In genomic region chr2:54726431-54726830, GRCh38 we compare ENCODE assay signal across 27 cellular contexts.
"Had no signal": no experiment of that assay in that cellular context is flagged by ENCODE, and none has a peak within 500 bp of the region (broad histone marks: within the 10 kb centered on the region; RNA-seq: fewer than 3 reads in every experiment).

No MANE protein-coding gene starts in this region.

- H3K36me3 Mint-ChIP-seq: neural progenitor cell, T-cell, type B pancreatic cell had no signal

- H3K4me3 ChIP-seq: esophagus squamous epithelium, gastrocnemius medialis, neural progenitor cell, thoracic aorta had no signal

- ATAC-seq: activated CD4-positive, CD25-positive, alpha-beta regulatory T cell treated with anti-CD3 and anti-CD28 coated beads, Interleukin-2, amount 50 U/mL, for 24 hours; activated naive CD4-positive, alpha-beta T cell treated with anti-CD3 and anti-CD28 coated beads, Interleukin-2, amount 50 U/mL, for 72 hours; activated T-cell treated with anti-CD3 and anti-CD28 coated beads, Interleukin-2, amount 50 U/mL, for 72 hours; gastrocnemius medialis; left ventricle myocardium superior; sciatic nerve; T-cell had no signal

- H3K9me3 Mint-ChIP-seq: activated CD4-positive, alpha-beta memory T cell treated with anti-CD3 and anti-CD28 coated beads, Interleukin-2, amount 10 ng/mL, durations not matched to agents 7 days and 5 days; activated CD4-positive, alpha-beta T cell treated with anti-CD3 and anti-CD28 coated beads, Interleukin-2, amount 10 ng/mL, durations not matched to agents 24 days and 14 days; activated naive CD4-positive, alpha-beta T cell treated with anti-CD3 and anti-CD28 coated beads, Interleukin-2, amount 50 U/mL, for 72 hours; activated T-cell treated with anti-CD3 and anti-CD28 coated beads, Interleukin-2, amount 50 U/mL, for 72 hours; neural progenitor cell; T-cell; T-helper 2 cell treated with Interferon-gamma antibody and Interleukin-4, amounts not matched to agents 5 μg/mL and 100 μg/mL, for 36 hours; type B pancreatic cell had no signal

- FAIRE-seq: islet of Langerhans, small intestine had no signal

- H3K9me3 ChIP-seq: esophagus squamous epithelium, gastrocnemius medialis, thoracic aorta had no signal

- H3K4me2 ChIP-seq: neural progenitor cell had no signal

- H3K4me3 Mint-ChIP-seq: activated CD4-positive, alpha-beta memory T cell treated with anti-CD3 and anti-CD28 coated beads, Interleukin-2, amount 10 ng/mL, durations not matched to agents 7 days and 5 days; activated CD4-positive, alpha-beta T cell treated with anti-CD3 and anti-CD28 coated beads, Interleukin-2, amount 10 ng/mL, durations not matched to agents 24 days and 14 days had no signal

- H3K4me1 ChIP-seq: neural progenitor cell had no signal

- H3K27ac Mint-ChIP-seq: activated CD4-positive, alpha-beta memory T cell treated with anti-CD3 and anti-CD28 coated beads, Interleukin-2, amount 10 ng/mL, durations not matched to agents 7 days and 5 days; activated CD4-positive, alpha-beta T cell treated with anti-CD3 and anti-CD28 coated beads, Interleukin-2, amount 10 ng/mL, durations not matched to agents 24 days and 14 days; activated naive CD4-positive, alpha-beta T cell treated with anti-CD3 and anti-CD28 coated beads, Interleukin-2, amount 50 U/mL, for 72 hours; activated T-cell treated with anti-CD3 and anti-CD28 coated beads, Interleukin-2, amount 50 U/mL, for 72 hours; neural progenitor cell; T-cell; T-helper 2 cell treated with Interferon-gamma antibody and Interleukin-4, amounts not matched to agents 5 μg/mL and 100 μg/mL, for 36 hours; type B pancreatic cell had no signal

- DNase-seq: activated CD4-positive, alpha-beta memory T cell treated with anti-CD3 and anti-CD28 coated beads, Interleukin-2, amount 10 ng/mL, durations not matched to agents 7 days and 5 days; activated effector memory CD4-positive, alpha-beta T cell treated with anti-CD3 and anti-CD28 coated beads, Interleukin-2, amount 50 U/mL, for 16 hours; activated T-cell treated with anti-CD3 and anti-CD28 coated beads, Interleukin-2, amount 50 U/mL, for 72 hours; aorta; brain microvascular endothelial cell; central memory CD4-positive, alpha-beta T cell; dermis blood vessel endothelial cell; effector memory CD4-positive, alpha-beta T cell; esophagus squamous epithelium; gastrocnemius medialis; hypothalamus; left ventricle myocardium superior; mammary epithelial cell; midbrain; posterior cingulate gyrus; small intestine; stimulated activated CD4-positive, alpha-beta T cell treated with anti-CD3 and anti-CD28 coated beads, Interleukin-4, amount 100 ng/mL, for 1 hour; T-cell had no signal

- H3K27ac ChIP-seq: brain microvascular endothelial cell, esophagus squamous epithelium, gastrocnemius medialis, neural progenitor cell, thoracic aorta had no signal
